1 cellular context compared by ENCODE assay signal in genomic region chr2:69368588-69368987, GRCh38.
TF ChIP-seq lines count a peak whose summit lies in the region.

No MANE protein-coding gene starts in this region.

TF ChIP-seq in WTC11, 78 proteins besides CTCF, POLR2A, EP300 and RAD21 (continued from another document):
- TF ChIP-seq, protein P1, sequence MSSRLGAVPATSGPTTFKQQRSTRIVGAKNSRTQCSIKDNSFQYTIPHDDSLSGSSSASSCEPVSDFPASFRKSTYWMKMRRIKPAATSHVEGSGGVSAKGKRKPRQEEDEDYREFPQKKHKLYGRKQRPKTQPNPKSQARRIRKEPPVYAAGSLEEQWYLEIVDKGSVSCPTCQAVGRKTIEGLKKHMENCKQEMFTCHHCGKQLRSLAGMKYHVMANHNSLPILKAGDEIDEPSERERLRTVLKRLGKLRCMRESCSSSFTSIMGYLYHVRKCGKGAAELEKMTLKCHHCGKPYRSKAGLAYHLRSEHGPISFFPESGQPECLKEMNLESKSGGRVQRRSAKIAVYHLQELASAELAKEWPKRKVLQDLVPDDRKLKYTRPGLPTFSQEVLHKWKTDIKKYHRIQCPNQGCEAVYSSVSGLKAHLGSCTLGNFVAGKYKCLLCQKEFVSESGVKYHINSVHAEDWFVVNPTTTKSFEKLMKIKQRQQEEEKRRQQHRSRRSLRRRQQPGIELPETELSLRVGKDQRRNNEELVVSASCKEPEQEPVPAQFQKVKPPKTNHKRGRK (CRISPR knock-in tag; IDR thresholded peaks at IDR 0.05; ENCODE audit: borderline replicate concordance): no peak
- no peak for TF ChIP-seq CDX4 (CRISPR knock-in tag; IDR thresholded peaks at IDR 0.05; ENCODE audit: borderline replicate concordance)
- no peak for TF ChIP-seq TCF7 (CRISPR knock-in tag; IDR thresholded peaks at IDR 0.05; ENCODE audit: low read depth)
- TF ChIP-seq, protein P2, sequence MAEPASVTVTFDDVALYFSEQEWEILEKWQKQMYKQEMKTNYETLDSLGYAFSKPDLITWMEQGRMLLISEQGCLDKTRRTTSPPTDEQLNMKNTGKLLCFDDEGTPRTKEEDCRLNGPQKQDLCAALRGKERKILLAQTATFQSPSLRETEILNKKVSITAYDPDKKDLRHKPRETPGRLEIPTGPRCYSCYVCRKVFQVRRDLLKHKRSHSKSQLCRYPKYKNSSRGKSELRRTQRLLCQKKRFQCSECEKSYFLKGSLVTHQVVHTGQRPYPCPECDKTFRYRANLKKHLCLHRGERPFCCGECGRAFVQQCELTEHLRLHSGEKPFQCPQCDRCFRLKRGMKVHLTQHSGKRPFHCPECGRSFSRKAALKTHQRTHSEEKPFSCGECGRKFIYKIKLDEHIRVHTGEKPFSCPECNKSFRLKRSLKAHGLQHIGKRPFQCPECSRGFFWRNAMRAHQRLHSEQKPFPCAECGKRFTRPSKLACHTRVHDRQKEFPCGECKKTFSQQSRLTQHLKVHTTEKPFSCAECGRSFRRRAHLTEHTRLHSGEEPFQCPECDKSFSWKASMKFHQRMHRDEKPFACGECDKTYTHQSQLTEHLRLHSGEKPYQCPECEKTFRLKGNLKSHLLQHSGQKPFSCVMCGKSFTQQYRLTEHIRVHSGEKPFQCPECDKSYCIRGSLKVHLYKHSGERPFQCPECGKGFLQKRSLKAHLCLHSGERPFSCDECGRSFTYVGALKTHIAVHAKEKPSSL (CRISPR knock-in tag; conservative IDR thresholded peaks at IDR 0.05): no peak
- no peak for TF ChIP-seq ZMAT4 (CRISPR knock-in tag; IDR thresholded peaks at IDR 0.05)
- TF ChIP-seq, protein P3, sequence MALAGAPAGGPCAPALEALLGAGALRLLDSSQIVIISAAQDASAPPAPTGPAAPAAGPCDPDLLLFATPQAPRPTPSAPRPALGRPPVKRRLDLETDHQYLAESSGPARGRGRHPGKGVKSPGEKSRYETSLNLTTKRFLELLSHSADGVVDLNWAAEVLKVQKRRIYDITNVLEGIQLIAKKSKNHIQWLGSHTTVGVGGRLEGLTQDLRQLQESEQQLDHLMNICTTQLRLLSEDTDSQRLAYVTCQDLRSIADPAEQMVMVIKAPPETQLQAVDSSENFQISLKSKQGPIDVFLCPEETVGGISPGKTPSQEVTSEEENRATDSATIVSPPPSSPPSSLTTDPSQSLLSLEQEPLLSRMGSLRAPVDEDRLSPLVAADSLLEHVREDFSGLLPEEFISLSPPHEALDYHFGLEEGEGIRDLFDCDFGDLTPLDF (CRISPR knock-in tag; IDR thresholded peaks at IDR 0.05): no peak
- TF ChIP-seq AR (CRISPR knock-in tag; IDR thresholded peaks at IDR 0.05): no peak
- TF ChIP-seq NR3C1 (CRISPR knock-in tag; conservative IDR thresholded peaks at IDR 0.05; ENCODE audit: low read depth): no peak
